1 cellular context compared by ENCODE assay signal in genomic region chr19:12939908-12940533, GRCh38.
TF ChIP-seq lines count a peak whose summit lies in the region.

No MANE protein-coding gene starts in this region.

TF ChIP-seq in H1, 55 proteins besides CTCF, POLR2A, EP300 and RAD21:
- TF ChIP-seq POLR2AphosphoS5 (IDR thresholded peaks at IDR 0.05; ENCODE audit: low read depth, low read length) (peak; percentile 47; the same call in 1 of the 2 replicates), SP1 (IDR thresholded peaks at IDR 0.05; ENCODE audit: low read depth, low read length) (peak; percentile 56; the same call in 1 of the 2 replicates), BACH1 (IDR thresholded peaks at IDR 0.05; ENCODE audit: low read length) (no peak), SIN3A (conservative IDR thresholded peaks at IDR 0.05 in 1 of 2, IDR thresholded peaks at IDR 0.05 in 1 of 2; ENCODE audit: low read depth in 1 of 2, low read length in 2 of 2) (peak in 1 of 2 experiments; percentile 54; a peak in 1 of 4 replicates), E2F6 (IDR thresholded peaks at IDR 0.05) (no peak)
